33 cellular contexts compared by ENCODE assay signal in genomic region chr9:71097696-71098095, GRCh38. TPM values are rescaled to one million over a fixed set of nuclear protein-coding genes. Genes with fewer than 3 reads are reported as not detected.
"Had no signal": no experiment of that assay in that cellular context is flagged by ENCODE, and none has a peak within 500 bp of the region (broad histone marks: within the 10 kb centered on the region; RNA-seq: fewer than 3 reads in every experiment).

No MANE protein-coding gene starts in this region.

- H3K4me3 ChIP-seq: ascending aorta, breast epithelium, cardiac muscle cell, esophagus muscularis mucosa, gastrocnemius medialis, heart left ventricle had no signal

- ATAC-seq: activated CD4-positive, alpha-beta T cell treated with anti-CD3 and anti-CD28 coated beads for 36 hours; activated CD8-positive, alpha-beta memory T cell treated with anti-CD3 and anti-CD28 coated beads, Interleukin-2, amount 10 ng/mL, durations not matched to agents 7 days and 5 days; activated CD8-positive, alpha-beta T cell treated with anti-CD3 and anti-CD28 coated beads, Interleukin-2, amount 10 ng/mL, durations not matched to agents 7 days and 5 days; activated naive CD4-positive, alpha-beta T cell treated with anti-CD3 and anti-CD28 coated beads, Interleukin-2, amount 50 U/mL, for 72 hours; activated T-cell treated with anti-CD3 and anti-CD28 coated beads, Interleukin-2, amount 50 U/mL, for 72 hours; effector memory CD8-positive, alpha-beta T cell; foreskin keratinocyte; gastrocnemius medialis; heart left ventricle had no signal

- H3K36me3 ChIP-seq: ascending aorta, breast epithelium, cardiac muscle cell, esophagus muscularis mucosa, gastrocnemius medialis, heart left ventricle had no signal

- H3K4me1 Mint-ChIP-seq: activated CD4-positive, alpha-beta T cell treated with anti-CD3 and anti-CD28 coated beads for 36 hours; activated CD4-positive, alpha-beta T cell treated with anti-CD3 and anti-CD28 coated beads, Interleukin-2, amount 10 ng/mL, durations not matched to agents 24 days and 14 days; activated CD8-positive, alpha-beta memory T cell treated with anti-CD3 and anti-CD28 coated beads, Interleukin-2, amount 10 ng/mL, durations not matched to agents 7 days and 5 days; activated naive CD4-positive, alpha-beta T cell treated with anti-CD3 and anti-CD28 coated beads, Interleukin-2, amount 10 ng/mL, durations not matched to agents 7 days and 5 days; activated naive CD8-positive, alpha-beta T cell treated with anti-CD3 and anti-CD28 coated beads, Interleukin-2, amount 10 ng/mL, durations not matched to agents 7 days and 5 days; brain had no signal

- H3K4me3 Mint-ChIP-seq: activated CD4-positive, alpha-beta memory T cell treated with anti-CD3 and anti-CD28 coated beads for 36 hours; activated CD4-positive, alpha-beta T cell treated with anti-CD3 and anti-CD28 coated beads for 36 hours; activated CD4-positive, alpha-beta T cell treated with anti-CD3 and anti-CD28 coated beads, Interleukin-2, amount 10 ng/mL, durations not matched to agents 24 days and 14 days; activated CD8-positive, alpha-beta memory T cell treated with anti-CD3 and anti-CD28 coated beads, Interleukin-2, amount 10 ng/mL, durations not matched to agents 7 days and 5 days; activated CD8-positive, alpha-beta T cell treated with anti-CD3 and anti-CD28 coated beads, Interleukin-2, amount 10 ng/mL, durations not matched to agents 7 days and 5 days; activated naive CD4-positive, alpha-beta T cell treated with anti-CD3 and anti-CD28 coated beads, Interleukin-2, amount 10 ng/mL, durations not matched to agents 7 days and 5 days; activated naive CD8-positive, alpha-beta T cell treated with anti-CD3 and anti-CD28 coated beads, Interleukin-2, amount 10 ng/mL, durations not matched to agents 7 days and 5 days; activated T-cell treated with anti-CD3 and anti-CD28 coated beads, Interleukin-2, amount 50 U/mL, for 72 hours; brain; effector memory CD8-positive, alpha-beta T cell had no signal

- H3K9me3 ChIP-seq: ascending aorta, breast epithelium, esophagus muscularis mucosa, gastrocnemius medialis, heart left ventricle had no signal

- H3K27me3 Mint-ChIP-seq: activated CD4-positive, alpha-beta T cell treated with anti-CD3 and anti-CD28 coated beads for 36 hours; activated CD8-positive, alpha-beta memory T cell treated with anti-CD3 and anti-CD28 coated beads, Interleukin-2, amount 10 ng/mL, durations not matched to agents 7 days and 5 days; activated naive CD4-positive, alpha-beta T cell treated with anti-CD3 and anti-CD28 coated beads, Interleukin-2, amount 10 ng/mL, durations not matched to agents 7 days and 5 days; activated naive CD8-positive, alpha-beta T cell treated with anti-CD3 and anti-CD28 coated beads, Interleukin-2, amount 10 ng/mL, durations not matched to agents 7 days and 5 days; effector memory CD8-positive, alpha-beta T cell had no signal

- H3K9me3 Mint-ChIP-seq: activated CD4-positive, alpha-beta memory T cell treated with anti-CD3 and anti-CD28 coated beads for 36 hours; activated CD4-positive, alpha-beta T cell treated with anti-CD3 and anti-CD28 coated beads, Interleukin-2, amount 10 ng/mL, durations not matched to agents 24 days and 14 days; activated naive CD4-positive, alpha-beta T cell treated with anti-CD3 and anti-CD28 coated beads, Interleukin-2, amount 10 ng/mL, durations not matched to agents 7 days and 5 days; activated naive CD8-positive, alpha-beta T cell treated with anti-CD3 and anti-CD28 coated beads, Interleukin-2, amount 10 ng/mL, durations not matched to agents 7 days and 5 days had no signal

- H3K27ac ChIP-seq: ascending aorta, breast epithelium, cardiac muscle cell, esophagus muscularis mucosa, foreskin keratinocyte, gastrocnemius medialis, heart left ventricle had no signal

- DNase-seq: activated CD4-positive, alpha-beta memory T cell treated with anti-CD3 and anti-CD28 coated beads for 36 hours; activated CD4-positive, alpha-beta T cell treated with anti-CD3 and anti-CD28 coated beads for 36 hours; activated CD4-positive, alpha-beta T cell treated with anti-CD3 and anti-CD28 coated beads, Interleukin-2, amount 10 ng/mL, durations not matched to agents 24 days and 14 days; activated CD4-positive, CD25-positive, alpha-beta regulatory T cell; activated CD4-positive, CD25-positive, alpha-beta regulatory T cell treated with anti-CD3 and anti-CD28 coated beads, Interleukin-2, amount 50 U/mL, for 72 hours; activated CD8-positive, alpha-beta memory T cell treated with anti-CD3 and anti-CD28 coated beads, Interleukin-2, amount 10 ng/mL, durations not matched to agents 7 days and 5 days; activated CD8-positive, alpha-beta memory T cell treated with anti-CD3 and anti-CD28 coated beads, Interleukin-2, amount 50 U/mL, for 4 hours; activated CD8-positive, alpha-beta T cell treated with anti-CD3 and anti-CD28 coated beads, Interleukin-2, amount 10 ng/mL, durations not matched to agents 7 days and 5 days; activated gamma-delta T cell; activated naive CD4-positive, alpha-beta T cell; activated naive CD4-positive, alpha-beta T cell treated with anti-CD3 and anti-CD28 coated beads, Interleukin-2, amount 10 ng/mL, durations not matched to agents 7 days and 5 days; activated naive CD8-positive, alpha-beta T cell treated with anti-CD3 and anti-CD28 coated beads, Interleukin-2, amount 10 ng/mL, durations not matched to agents 7 days and 5 days; activated T-cell treated with anti-CD3 and anti-CD28 coated beads, Interleukin-2, amount 50 U/mL, for 1 hour; activated T-cell treated with anti-CD3 and anti-CD28 coated beads, Interleukin-2, amount 50 U/mL, for 72 hours; central memory CD4-positive, alpha-beta T cell; cortex of kidney; dermis blood vessel endothelial cell; effector CD4-positive, alpha-beta T cell; effector memory CD8-positive, alpha-beta T cell; erythroblast; foreskin keratinocyte; gastrocnemius medialis; glutamatergic neuron; heart left ventricle; T-helper 2 cell had no signal

- H3K27ac Mint-ChIP-seq: activated CD4-positive, alpha-beta memory T cell treated with anti-CD3 and anti-CD28 coated beads for 36 hours; activated CD4-positive, alpha-beta T cell treated with anti-CD3 and anti-CD28 coated beads for 36 hours; activated CD4-positive, alpha-beta T cell treated with anti-CD3 and anti-CD28 coated beads, Interleukin-2, amount 10 ng/mL, durations not matched to agents 24 days and 14 days; activated CD8-positive, alpha-beta memory T cell treated with anti-CD3 and anti-CD28 coated beads, Interleukin-2, amount 10 ng/mL, durations not matched to agents 7 days and 5 days; activated CD8-positive, alpha-beta T cell treated with anti-CD3 and anti-CD28 coated beads, Interleukin-2, amount 10 ng/mL, durations not matched to agents 7 days and 5 days; activated naive CD4-positive, alpha-beta T cell treated with anti-CD3 and anti-CD28 coated beads, Interleukin-2, amount 10 ng/mL, durations not matched to agents 7 days and 5 days; activated naive CD4-positive, alpha-beta T cell treated with anti-CD3 and anti-CD28 coated beads, Interleukin-2, amount 50 U/mL, for 72 hours; activated naive CD8-positive, alpha-beta T cell treated with anti-CD3 and anti-CD28 coated beads, Interleukin-2, amount 10 ng/mL, durations not matched to agents 7 days and 5 days; activated T-cell treated with anti-CD3 and anti-CD28 coated beads, Interleukin-2, amount 50 U/mL, for 72 hours; effector memory CD8-positive, alpha-beta T cell had no signal

- H3K36me3 Mint-ChIP-seq: activated CD4-positive, alpha-beta memory T cell treated with anti-CD3 and anti-CD28 coated beads for 36 hours; activated CD8-positive, alpha-beta memory T cell treated with anti-CD3 and anti-CD28 coated beads, Interleukin-2, amount 10 ng/mL, durations not matched to agents 7 days and 5 days; activated naive CD4-positive, alpha-beta T cell treated with anti-CD3 and anti-CD28 coated beads, Interleukin-2, amount 10 ng/mL, durations not matched to agents 7 days and 5 days; activated naive CD4-positive, alpha-beta T cell treated with anti-CD3 and anti-CD28 coated beads, Interleukin-2, amount 50 U/mL, for 72 hours; activated naive CD8-positive, alpha-beta T cell treated with anti-CD3 and anti-CD28 coated beads, Interleukin-2, amount 10 ng/mL, durations not matched to agents 7 days and 5 days; brain had no signal

- H3K4me1 ChIP-seq: ascending aorta, breast epithelium, esophagus muscularis mucosa, foreskin keratinocyte, gastrocnemius medialis, heart left ventricle had no signal

- H3K27me3 ChIP-seq: ascending aorta, breast epithelium, cardiac muscle cell, esophagus muscularis mucosa, gastrocnemius medialis had no signal

RNA-seq across cellular contexts. Expression of gene TRPM3, which starts 23.7 kb away (rescaled TPM):
- total RNA-seq: activated CD4-positive, alpha-beta memory T cell treated with anti-CD3 and anti-CD28 coated beads for 36 hours; activated CD4-positive, alpha-beta T cell treated with anti-CD3 and anti-CD28 coated beads for 36 hours; activated CD4-positive, alpha-beta T cell treated with anti-CD3 and anti-CD28 coated beads, Interleukin-2, amount 10 ng/mL, durations not matched to agents 24 days and 14 days; activated CD8-positive, alpha-beta memory T cell treated with anti-CD3 and anti-CD28 coated beads for 36 hours; activated CD8-positive, alpha-beta memory T cell treated with anti-CD3 and anti-CD28 coated beads, Interleukin-2, amount 10 ng/mL, durations not matched to agents 7 days and 5 days; activated CD8-positive, alpha-beta T cell treated with anti-CD3 and anti-CD28 coated beads, Interleukin-2, amount 10 ng/mL, durations not matched to agents 7 days and 5 days; activated naive CD8-positive, alpha-beta T cell treated with anti-CD3 and anti-CD28 coated beads, Interleukin-2, amount 10 ng/mL, durations not matched to agents 7 days and 5 days; activated T-cell treated with anti-CD3 and anti-CD28 coated beads, Interleukin-2, amount 50 U/mL, for 72 hours; foreskin keratinocyte; T-helper 1 cell treated with Interleukin-12 subunit alpha and Interleukin-12 subunit beta and Interleukin-4 antibody, amounts not matched to agents 30 ng/mL and 1 ng/mL, for 36 hours had no signal
- polyA plus RNA-seq: cardiac muscle cell, foreskin keratinocyte had no signal
